Comparison of ENCODE assay signal across 12 cellular contexts in the genomic region with DNA sequence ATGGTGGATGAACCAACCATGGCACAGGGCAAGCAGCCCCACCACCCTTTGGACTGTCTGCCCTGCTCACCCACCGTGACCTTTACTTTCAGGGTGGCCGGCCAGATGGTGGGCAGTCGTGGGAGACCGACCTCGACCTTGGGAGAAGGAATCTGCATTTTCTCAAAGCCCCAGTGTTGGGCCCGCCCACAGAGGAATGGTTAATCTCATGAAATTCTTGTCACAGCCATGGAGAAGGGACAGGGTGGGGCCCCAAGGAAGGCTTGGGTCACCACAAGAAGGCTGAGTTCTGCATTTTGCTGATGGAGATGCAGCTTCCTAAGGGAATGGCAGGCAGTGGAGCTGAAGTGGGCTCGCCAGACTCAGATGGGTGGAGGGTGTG. TPM values are rescaled to one million over a fixed set of nuclear protein-coding genes. Genes with fewer than 3 reads are reported as not detected.
DNase-seq lines count a peak whose midpoint lies in the region; ATAC-seq, FAIRE-seq and TF ChIP-seq lines count a peak whose summit lies in the region.
"Had no signal": no experiment of that assay in that cellular context is flagged by ENCODE, and none has a peak within 500 bp of the region (broad histone marks: within the 10 kb centered on the region; RNA-seq: fewer than 3 reads in every experiment).

No MANE protein-coding gene starts in this region.

- H3K36me3 ChIP-seq in BJ (ENCODE audit: control insufficient read depth, insufficient read depth, low read length), result no peaks in the 10 kb centered on the region
- no peaks in the 10 kb centered on the region for H3K36me3 ChIP-seq in Peyer's patch
- H3K36me3 ChIP-seq in esophagus squamous epithelium, result no peaks in the 10 kb centered on the region
- H3K36me3 ChIP-seq in pancreas, result no peaks in the 10 kb centered on the region

- DNase-seq in BJ (ENCODE audit: low read depth), result no peak
- DNase-seq in Peyer's patch, result no peak
- DNase-seq in esophagus squamous epithelium (lab: John Stamatoyannopoulos, UW), result no peak
- DNase-seq in pancreas, result no peak
- DNase-seq in G401 (ENCODE audit: low spot score), result no peak
- DNase-seq in stimulated activated naive CD4-positive, alpha-beta T cell (lab: John Stamatoyannopoulos, UW), result no peak
- DNase-seq in NCI-H2029 (lab: John Stamatoyannopoulos, UW), result no peak
- DNase-seq: activated gamma-delta T cell treated with Interleukin-2 at 50 U/mL for 16 hours; NCI-H187 treated with DMSO at 0.1 percent for 48 hours; stimulated activated CD4-positive, alpha-beta T cell treated with anti-CD3 and anti-CD28 coated beads, Interleukin-1b, Interleukin-23, amount 100 ng/mL, for 48 hours; T-helper 2 cell had no signal

- H3K4me3 ChIP-seq in BJ (ENCODE audit: low read depth, low read length) (peak overlapping the region; percentile 70), Peyer's patch (peak overlapping the region in 3 of 4 donors; percentile 49 to 76 (median 70)), esophagus squamous epithelium (peak overlapping the region; percentile 49 to 66 (median 58)), pancreas (peak overlapping the region in 2 of 4 donors; percentile 40 to 65)

- H3K4me1 ChIP-seq in Peyer's patch (peaks cover 0 to 72% (median 16%) of the 10 kb centered on the region in 4 donors), esophagus squamous epithelium (peaks cover 36 to 95% (median 49%) of the 10 kb centered on the region in 3 donors), pancreas (peaks cover 4 to 10% (median 7%) of the 10 kb centered on the region in 3 donors)

- no peaks in the 10 kb centered on the region for H3K9me3 ChIP-seq in Peyer's patch
- no peaks in the 10 kb centered on the region for H3K9me3 ChIP-seq in esophagus squamous epithelium
- no peaks in the 10 kb centered on the region for H3K9me3 ChIP-seq in pancreas

- TF ChIP-seq POLR2A in Peyer's patch (IDR thresholded peaks at IDR 0.05), result no peak
- TF ChIP-seq POLR2A in esophagus squamous epithelium (IDR thresholded peaks at IDR 0.05), result no peak

- no peak for ATAC-seq in pancreas
- ATAC-seq in HG02759 (IDR thresholded peaks at IDR 0.05; ENCODE audit: unreplicated experiment), result no peak

- H3K27me3 ChIP-seq in BJ (ENCODE audit: control insufficient read depth, insufficient read depth, low read length), result no peaks in the 10 kb centered on the region
- H3K27me3 ChIP-seq in Peyer's patch, result peaks cover 0 to 6% of the 10 kb centered on the region in 2 donors
- peaks cover 0 to 38% (median 4%) of the 10 kb centered on the region in 4 donors for H3K27me3 ChIP-seq in esophagus squamous epithelium
- H3K27me3 ChIP-seq in pancreas, result no peaks in the 10 kb centered on the region

- H3K27ac ChIP-seq in Peyer's patch, result peak overlapping the region; percentile 27 to 86 (median 62)
- H3K27ac ChIP-seq in esophagus squamous epithelium, result peak overlapping the region; percentile 52 to 94 (median 84)
- H3K27ac ChIP-seq in pancreas, result peak overlapping the region in 3 of 4 donors; percentile 3 to 50 (median 32)

- CTCF ChIA-PET in BJ (lab: Yijun Ruan, JAX), result interaction anchor here (0.5 to 2.1 kb wide), 5 partner anchors 92 to 357 kb away, joined by 3 to 6 read pairs (median 5); no protein-coding TSS in a partner anchor

- no peak for TF ChIP-seq CTCF in BJ (IDR thresholded peaks at IDR 0.05; ENCODE audit: insufficient read depth, low read depth, low read length)
- TF ChIP-seq CTCF in Peyer's patch (IDR thresholded peaks at IDR 0.05), result no peak
- no peak for TF ChIP-seq CTCF in esophagus squamous epithelium (IDR thresholded peaks at IDR 0.05)
- no peak for TF ChIP-seq CTCF in pancreas (IDR thresholded peaks at IDR 0.05)

- in situ Hi-C loops in G401 (cut with HindIII; ENCODE audit: low sequenced_read_pairs), result no loop called here

- WGBS in esophagus squamous epithelium, 2 donors, result 80 to 86% methylated on average over 1 to 2 of the region's 7 CpGs
- WGBS in pancreas, 2 donors, result 67 to 72% methylated on average over 7 of the region's 7 CpGs

- FAIRE-seq in pancreas (lab: Jason Lieb, UNC), result no peak

- intact Hi-C loops in esophagus squamous epithelium (cut with DNase I), result loop anchor here (10.0 kb wide), 1 partner anchor 119 kb away; no protein-coding TSS in a partner anchor
- intact Hi-C loops in pancreas (cut with DNase I), result no loop called here

- POLR2A ChIA-PET in BJ (lab: Charles Lee), result interaction anchor here (0.7 kb wide), 1 partner anchor 42 kb away, joined by 3 read pairs; no protein-coding TSS in a partner anchor

RNA-seq across cellular contexts. Expression of a gene that starts 2.9 kb away (rescaled TPM):
- 84.6 and 128 TPM in 2 replicates for polyA plus RNA-seq in BJ (2011; rRNA removed)
- polyA minus RNA-seq in BJ (2011; rRNA and poly(A)+ RNA removed), result 84.0 and 88.3 TPM in 2 replicates
- 100 to 1,000 TPM in 1 of 4 donors, 10 to 100 TPM in 3; 13.1 to 305 (median 48.2) TPM for total RNA-seq in Peyer's patch
- 10 to 100 TPM in 3 of 4 donors, 1 to 10 TPM in 1; 4.5 to 66.0 (median 24.4) TPM for total RNA-seq in esophagus squamous epithelium
- 10 to 100 TPM; 15.5 to 48.5 (median 21.7) TPM for total RNA-seq in pancreas
- 10 to 100 TPM; 52.5 to 66.2 TPM for polyA plus RNA-seq in pancreas
- total RNA-seq in G401 (2014; rRNA removed; shearing (Covaris generic)), result 21.2 and 54.7 TPM in 2 replicates

Comparison
In these comparisons a context has a peak if more than half of its experiments do, and no peak if none do; other contexts are left out.
1. H3K27ac ChIP-seq: peak in every context shown above with its lines; median percentile 84 in esophagus squamous epithelium; 62 in Peyer's patch; 32 in pancreas.